Comparison of ENCODE assay signal across 8 cellular contexts in genomic region chr16:85479972-85480726, GRCh38.
DNase-seq lines count a peak whose midpoint lies in the region; ATAC-seq and TF ChIP-seq lines count a peak whose summit lies in the region.

No MANE protein-coding gene starts in this region.

- peak overlapping the region; percentile 56 for H3K9ac ChIP-seq in NT2/D1 (ENCODE audit: insufficient read length, low read depth)

- no peak overlapping the region for H3K4me3 ChIP-seq in NT2/D1 (ENCODE audit: insufficient read length, low read depth)

- no peaks in the 10 kb centered on the region for H3K27me3 ChIP-seq in NT2/D1 (ENCODE audit: insufficient read depth, insufficient read length)

- ATAC-seq in HG03280 (IDR thresholded peaks at IDR 0.05; ENCODE audit: unreplicated experiment) (no peak), GM18909 (IDR thresholded peaks at IDR 0.05; ENCODE audit: poor library complexity, unreplicated experiment) (no peak)

- no peaks in the 10 kb centered on the region for H3K36me3 ChIP-seq in NT2/D1 (ENCODE audit: insufficient read depth, insufficient read length, low read length)

- peak; percentile 65 for TF ChIP-seq CTCF in GM12872 (IDR thresholded peaks at IDR 0.05; ENCODE audit: insufficient read depth, low read depth, low read length)

- peaks cover 16% of the 10 kb centered on the region for H3K4me1 ChIP-seq in NT2/D1 (ENCODE audit: insufficient read depth, insufficient read length)

- no peaks in the 10 kb centered on the region for H3K9me3 ChIP-seq in NT2/D1 (ENCODE audit: insufficient read depth, low read length)

- DNase-seq in 8988T (peak; percentile 98), NT2/D1 (ENCODE audit: low read depth, low spot score) (no peak), iPS-NIHi11 (ENCODE audit: low spot score) (peak; percentile 81), retina (no peak), dedifferentiated amniotic fluid mesenchymal stem cell (ENCODE audit: extremely low spot score) (no peak)

Comparison
In these comparisons a context has a peak if more than half of its experiments do, and no peak if none do; other contexts are left out.
1. DNase-seq: peak in 8988T (single experiment) and iPS-NIHi11 (single experiment); none in NT2/D1 (single experiment), retina (single experiment) and dedifferentiated amniotic fluid mesenchymal stem cell (single experiment).